16 cellular contexts compared by ENCODE assay signal in genomic region chr3:127131625-127132170, GRCh38.
A peak's percentile ranks its signal among the peaks of the same experiment; 100 is the strongest.
DNase-seq lines count a peak whose midpoint lies in the region; ATAC-seq and TF ChIP-seq lines count a peak whose summit lies in the region.
"Had no signal": no experiment of that assay in that cellular context is flagged by ENCODE, and none has a peak within 500 bp of the region (broad histone marks: within the 10 kb centered on the region; RNA-seq: fewer than 3 reads in every experiment).

No MANE protein-coding gene starts in this region.

- H4K5ac ChIP-seq in H9 (ENCODE audit: insufficient read length, low read depth, low read length), result no peak overlapping the region

- peaks cover 34% of the 10 kb centered on the region for H3K27me3 Mint-ChIP-seq in H9 (ENCODE audit: low read depth)

- H2BK20ac ChIP-seq in H9 (ENCODE audit: low read depth, low read length, poor library complexity, severe bottlenecking), result no peak overlapping the region

- H2BK120ac ChIP-seq in H9 (ENCODE audit: low read depth, low read length, poor library complexity, severe bottlenecking), result no peak overlapping the region

- H4K8ac ChIP-seq in H9 (replicated peaks; ENCODE audit: insufficient read length, low read depth, low read length), result no peak overlapping the region

- no peak for TF ChIP-seq CTCF in H9 (conservative IDR thresholded peaks at IDR 0.05)
- no peak for TF ChIP-seq CTCF in coronary artery (IDR thresholded peaks at IDR 0.05)
- no peak for TF ChIP-seq CTCF in mucosa of descending colon (IDR thresholded peaks at IDR 0.05)
- no peak for TF ChIP-seq CTCF in testis (IDR thresholded peaks at IDR 0.05)

- no peak overlapping the region for H2BK5ac ChIP-seq in H9 (ENCODE audit: insufficient read length, low read length)

- H3K9me3 Mint-ChIP-seq in H9, result peaks cover 0 to 5% of the 10 kb centered on the region in 2 experiments; a peak in 1 of 5 replicates
- H3K9me3 Mint-ChIP-seq: GM23338, HFFc6 had no signal

- intact Hi-C loops in mucosa of descending colon (cut with DNase I, micrococcal nuclease) (no loop called here), testis (cut with DNase I; ENCODE audit: low total_unique reads) (no loop called here)

- H3K9ac ChIP-seq in H9 (ENCODE audit: extremely low read depth, insufficient read length, low read length) (no peak overlapping the region), Karpas-422 (ENCODE audit: low read length) (no peak overlapping the region)

- H3K4me1 ChIP-seq in H9 (ENCODE audit: insufficient read depth, low read length) (peaks cover 6% of the 10 kb centered on the region; the same call in 1 of the 2 replicates), mucosa of descending colon (ENCODE audit: low read depth) (no peaks in the 10 kb centered on the region), testis (peaks cover 39% of the 10 kb centered on the region), Karpas-422 (ENCODE audit: low read length) (no peaks in the 10 kb centered on the region)

- H3K4ac ChIP-seq in H9 (ENCODE audit: low read depth, low read length), result no peak overlapping the region

- no peak overlapping the region for H2BK12ac ChIP-seq in H9 (ENCODE audit: insufficient read length, low read depth, low read length)

- H2BK15ac ChIP-seq in H9 (ENCODE audit: low read depth, low read length), result no peak overlapping the region

- no peak overlapping the region for H3K56ac ChIP-seq in H9 (ENCODE audit: insufficient read length, low read depth, low read length)

- H3K4me1 Mint-ChIP-seq in H9, result peaks cover 28 to 43% of the 10 kb centered on the region in 2 experiments

- H3K18ac ChIP-seq in H9 (ENCODE audit: insufficient read length, low read depth, low read length), result no peak overlapping the region

- H3K79me2 ChIP-seq in H9 (ENCODE audit: insufficient read depth, low read length) (no peaks in the 10 kb centered on the region), Karpas-422 (ENCODE audit: low read length) (no peaks in the 10 kb centered on the region)

- H3K79me1 ChIP-seq in H9 (ENCODE audit: insufficient read depth, low read depth, low read length, poor library complexity, severe bottlenecking), result no peaks in the 10 kb centered on the region

- H3K9me3 ChIP-seq in H9 (ENCODE audit: control insufficient read depth, low read depth, low read length), result no peaks in the 10 kb centered on the region
- H3K9me3 ChIP-seq in mucosa of descending colon, result no peaks in the 10 kb centered on the region
- H3K9me3 ChIP-seq in testis, result no peaks in the 10 kb centered on the region
- H3K9me3 ChIP-seq in Karpas-422 (ENCODE audit: low read length), result no peaks in the 10 kb centered on the region
- H3K9me3 ChIP-seq: BE2C had no signal

- no peak overlapping the region; the same call in 1 of the 2 replicates for H3K14ac ChIP-seq in H9 (ENCODE audit: insufficient read depth, low read length)

- TF ChIP-seq POLR2A in testis (IDR thresholded peaks at IDR 0.05), result no peak

- H2AFZ ChIP-seq in H9 (ENCODE audit: low read length) (no peak overlapping the region), Karpas-422 (ENCODE audit: low read length) (no peak overlapping the region)
- H2AFZ ChIP-seq: GM23338 had no signal

- H3K27ac ChIP-seq in H9 (ENCODE audit: insufficient read length, low read depth, low read length) (no peak overlapping the region), coronary artery (no peak overlapping the region), testis (no peak overlapping the region), Karpas-422 (ENCODE audit: low read length) (no peak overlapping the region)
- H3K27ac ChIP-seq: C4-2B, HL-60 had no signal

- H3K23me2 ChIP-seq in H9 (ENCODE audit: insufficient read length, low read depth, low read length, poor library complexity, severe bottlenecking), result no peaks in the 10 kb centered on the region

- peak overlapping the region in 2 of 3 experiments; percentile 61 to 70; a peak in 1 of 7 replicates for H3K27ac Mint-ChIP-seq in H9
- H3K27ac Mint-ChIP-seq: CD4-positive, alpha-beta memory T cell; GM23338; HFFc6 had no signal

- no peak overlapping the region for H3K4me2 ChIP-seq in H9 (ENCODE audit: insufficient read depth, insufficient read length, low read length)
- H3K4me2 ChIP-seq in Karpas-422 (ENCODE audit: low read depth, low read length, poor library complexity, severe bottlenecking), result no peak overlapping the region
- H3K4me2 ChIP-seq: GM23338 had no signal

- WGBS in H9 (ENCODE audit: extremely low coverage, insufficient read length, low lambda C conversion rate), result no CpG with 5 or more reads among the region's 7 CpGs
- WGBS in testis, 2 donors, result 51 to 63% methylated on average over 4 to 7 of the region's 7 CpGs

- H3K23ac ChIP-seq in H9 (ENCODE audit: insufficient read length, low read depth, low read length), result no peak overlapping the region

- no peak overlapping the region for H3T11ph ChIP-seq in H9 (ENCODE audit: low read length)

- H3K4me3 Mint-ChIP-seq in H9, result no peak overlapping the region
- H3K4me3 Mint-ChIP-seq: CD4-positive, alpha-beta memory T cell; GM23338; HFFc6 had no signal

- H3K36me3 ChIP-seq in mucosa of descending colon (ENCODE audit: low read depth) (no peaks in the 10 kb centered on the region), testis (ENCODE audit: low read depth, missing control alignments) (no peaks in the 10 kb centered on the region), Karpas-422 (ENCODE audit: insufficient read depth, low read length) (no peaks in the 10 kb centered on the region)
- H3K36me3 ChIP-seq: BE2C had no signal

- H4K91ac ChIP-seq in H9 (ENCODE audit: insufficient read length, low read depth, low read length), result no peak overlapping the region

- H3K27me3 ChIP-seq in H9 (ENCODE audit: insufficient read depth, low read length) (peaks cover 11% of the 10 kb centered on the region; the same call in 1 of the 2 replicates), testis (no peaks in the 10 kb centered on the region), Karpas-422 (ENCODE audit: low read length) (no peaks in the 10 kb centered on the region)
- H3K27me3 ChIP-seq: BE2C had no signal

- H3K9me2 ChIP-seq in Karpas-422 (replicated peaks; ENCODE audit: insufficient read depth, low read length), result no peaks in the 10 kb centered on the region

- peak; percentile 51 for ATAC-seq in mucosa of descending colon
- ATAC-seq: GM12878 had no signal

- DNase-seq in H9, result no peak
- DNase-seq in coronary artery (ENCODE audit: low spot score), result peak; percentile 54
- DNase-seq in mucosa of descending colon, result peak in 1 of 3 donors; percentile 27
- peak; percentile 90 for DNase-seq in testis
- no peak for DNase-seq in Karpas-422
- DNase-seq in NCI-H2227 treated with DMSO at 0.1 percent for 48 hours (lab: John Stamatoyannopoulos, UW), result no peak
- DNase-seq in NK-92 (lab: John Stamatoyannopoulos, UW; ENCODE audit: unreplicated experiment), result no peak
- DNase-seq: BE2C; CD4-positive, alpha-beta memory T cell; DMS79; HCEC 1CT; HFFc6 had no signal

- H3K4me3 ChIP-seq in coronary artery (no peak overlapping the region), mucosa of descending colon (no peak overlapping the region), testis (no peak overlapping the region), Karpas-422 (ENCODE audit: low read length) (no peak overlapping the region)
- H3K4me3 ChIP-seq: GM12878, GM23338 had no signal

- peaks cover 2% of the 10 kb centered on the region for H4K20me1 ChIP-seq in H9 (ENCODE audit: control insufficient read depth, insufficient read depth, insufficient read length)
- no peaks in the 10 kb centered on the region for H4K20me1 ChIP-seq in Karpas-422 (ENCODE audit: insufficient read depth, low read depth, low read length)

- H2AK5ac ChIP-seq in H9 (ENCODE audit: insufficient read length, low read length), result no peak overlapping the region

- H3K36me3 Mint-ChIP-seq in H9 (ENCODE audit: insufficient read depth in 1 of 3, low read depth in 3 of 3), result peaks cover 0 to 2% (median 0%) of the 10 kb centered on the region in 3 experiments; a peak in 2 of 7 replicates
- H3K36me3 Mint-ChIP-seq: CD4-positive, alpha-beta memory T cell had no signal

Comparison
In these comparisons a context has a peak if more than half of its experiments do, and no peak if none do; other contexts are left out.
1. DNase-seq: peak in coronary artery (single experiment) and testis (single experiment); none in H9 (single experiment), Karpas-422 (single experiment), NCI-H2227 treated with DMSO at 0.1 percent for 48 hours (single experiment) and NK-92 (single experiment).